ENCODE assay signal across 30 cellular contexts in the genomic region with DNA sequence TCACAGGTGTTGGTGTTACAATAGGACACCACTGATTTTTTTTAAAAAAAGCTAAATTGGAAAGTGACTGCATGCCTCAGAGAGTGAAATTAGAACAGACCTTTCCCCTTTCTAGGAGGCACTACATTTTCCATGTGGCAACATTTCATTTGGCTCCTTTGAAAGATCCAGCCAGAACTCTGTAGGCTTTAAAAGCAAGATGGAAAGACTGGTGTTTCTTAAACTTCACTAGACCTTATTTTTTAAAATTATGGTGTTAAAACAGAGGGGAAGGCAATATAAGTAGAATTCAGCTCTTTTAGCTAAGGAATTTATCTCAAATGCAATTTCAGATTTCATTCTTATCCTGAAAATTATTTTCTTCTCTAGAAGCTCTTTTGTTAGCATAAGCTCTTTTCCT.
DNase-seq lines count a peak whose midpoint lies in the region; ATAC-seq, FAIRE-seq and TF ChIP-seq lines count a peak whose summit lies in the region.
"Had no signal": no experiment of that assay in that cellular context is flagged by ENCODE, and none has a peak within 500 bp of the region (broad histone marks: within the 10 kb centered on the region; RNA-seq: fewer than 3 reads in every experiment).

No MANE protein-coding gene starts in this region.

- H3K4me3 Mint-ChIP-seq in natural killer cell treated with Interleukin-12 subunit alpha and Interleukin-12 subunit beta and Interleukin-15 and Interleukin-18, amount 100 ng/mL, for 72 hours: peak overlapping the region; percentile 31
- H3K4me3 Mint-ChIP-seq: activated T-cell treated with anti-CD3 and anti-CD28 coated beads, Interleukin-2, amount 50 U/mL, for 4 hours; neural crest cell; T-helper 2 cell treated with Interferon-gamma antibody and Interleukin-4, amounts not matched to agents 5 μg/mL and 100 μg/mL, for 36 hours had no signal

- H3K9me3 Mint-ChIP-seq in natural killer cell treated with Interleukin-12 subunit alpha and Interleukin-12 subunit beta and Interleukin-15 and Interleukin-18, amount 100 ng/mL, for 72 hours: no peaks in the 10 kb centered on the region
- H3K9me3 Mint-ChIP-seq: activated T-cell treated with anti-CD3 and anti-CD28 coated beads, Interleukin-2, amount 50 U/mL, for 4 hours; neural crest cell; T-helper 2 cell treated with Interferon-gamma antibody and Interleukin-4, amounts not matched to agents 5 μg/mL and 100 μg/mL, for 36 hours had no signal

- no peaks in the 10 kb centered on the region for H3K27me3 ChIP-seq in HL-60 (ENCODE audit: insufficient read depth, poor library complexity, severe bottlenecking)
- no peaks in the 10 kb centered on the region for H3K27me3 ChIP-seq in ectodermal cell (ENCODE audit: control insufficient read depth, insufficient read depth, low read length, poor library complexity, severe bottlenecking)
- no peaks in the 10 kb centered on the region for H3K27me3 ChIP-seq in suprapubic skin
- H3K27me3 ChIP-seq in upper lobe of left lung: no peaks in the 10 kb centered on the region
- H3K27me3 ChIP-seq: body of pancreas, testis had no signal

- peaks cover 4% of the 10 kb centered on the region for H3K36me3 Mint-ChIP-seq in natural killer cell treated with Interleukin-12 subunit alpha and Interleukin-12 subunit beta and Interleukin-15 and Interleukin-18, amount 100 ng/mL, for 72 hours

- no peak for TF ChIP-seq CTCF in A549 (IDR thresholded peaks at IDR 0.05)
- TF ChIP-seq CTCF in HL-60 (IDR thresholded peaks at IDR 0.05; ENCODE audit: insufficient read depth, low read length): no peak
- TF ChIP-seq CTCF in suprapubic skin (IDR thresholded peaks at IDR 0.05): no peak
- no peak for TF ChIP-seq CTCF in upper lobe of left lung (IDR thresholded peaks at IDR 0.05)

- DNase-seq in A549 (ENCODE audit: low read depth in 1 of 2, low spot score in 1 of 2) (no peak), HL-60 (ENCODE audit: low read depth in 1 of 2, low spot score in 1 of 2) (no peak), suprapubic skin (ENCODE audit: low spot score in 2 of 2) (no peak), upper lobe of left lung (no peak)
- no peak for DNase-seq in natural killer cell treated with Interleukin-12 subunit alpha and Interleukin-12 subunit beta and Interleukin-15 and Interleukin-18, amount 100 ng/mL, for 72 hours (ENCODE audit: low spot score)
- DNase-seq in activated T-cell treated with anti-CD3 and anti-CD28 coated beads, Interleukin-2, amount 50 U/mL, for 48 hours: no peak
- DNase-seq: activated CD4-positive, alpha-beta T cell treated with anti-CD3 and anti-CD28 coated beads for 48 hours; activated naive CD4-positive, alpha-beta T cell; activated T-cell treated with anti-CD3 and anti-CD28 coated beads, Interleukin-2, amount 50 U/mL, for 4 hours; body of pancreas; cerebellar nuclear complex; COR-L47; DMS79 treated with DMSO at 0.1 percent for 48 hours; effector CD4-positive, alpha-beta T cell; kidney; lower lobe of right lung; NCI-H1105; NCI-H187 treated with DMSO at 0.1 percent for 48 hours; NCI-H2171 treated with DMSO at 0.1 percent for 48 hours; NCI-H510A treated with DMSO at 0.1 percent for 48 hours; PC-9; psoas muscle; SHP77; stimulated activated naive CD4-positive, alpha-beta T cell; testis had no signal

- no peak for TF ChIP-seq RAD21 in A549 (conservative IDR thresholded peaks at IDR 0.05 in 1 of 2, IDR thresholded peaks at IDR 0.05 in 1 of 2)

- FAIRE-seq in A549 (lab: Jason Lieb, UNC): no peak

- H3K4me3 ChIP-seq in A549 (no peak overlapping the region), HL-60 (replicated peaks; ENCODE audit: insufficient read depth, low read length) (no peak overlapping the region), ectodermal cell (ENCODE audit: insufficient read depth, low read depth, low read length) (no peak overlapping the region), suprapubic skin (no peak overlapping the region), upper lobe of left lung (no peak overlapping the region)
- H3K4me3 ChIP-seq: body of pancreas, lower lobe of right lung, PC-9, psoas muscle, testis had no signal

- H3K4me2 ChIP-seq in A549: peak overlapping the region; percentile 42
- H3K4me2 ChIP-seq: PC-9 had no signal

- H3K9me3 ChIP-seq in A549 (no peaks in the 10 kb centered on the region), ectodermal cell (ENCODE audit: control insufficient read depth, low read length) (no peaks in the 10 kb centered on the region), suprapubic skin (no peaks in the 10 kb centered on the region), upper lobe of left lung (no peaks in the 10 kb centered on the region)
- H3K9me3 ChIP-seq: body of pancreas, lower lobe of right lung, psoas muscle, testis had no signal

- H3K36me3 ChIP-seq in ectodermal cell (ENCODE audit: control insufficient read depth, insufficient read depth, low read length) (no peaks in the 10 kb centered on the region), suprapubic skin (no peaks in the 10 kb centered on the region), upper lobe of left lung (no peaks in the 10 kb centered on the region)
- H3K36me3 ChIP-seq: lower lobe of right lung had no signal

- TF ChIP-seq EP300 in A549 (IDR thresholded peaks at IDR 0.05): no peak
- no peak for TF ChIP-seq EP300 in suprapubic skin (IDR thresholded peaks at IDR 0.05)
- no peak for TF ChIP-seq EP300 in upper lobe of left lung (IDR thresholded peaks at IDR 0.05)

- H3K4me1 Mint-ChIP-seq in natural killer cell treated with Interleukin-12 subunit alpha and Interleukin-12 subunit beta and Interleukin-15 and Interleukin-18, amount 100 ng/mL, for 72 hours (ENCODE audit: low read depth in 2 of 2): peaks cover 37 to 68% of the 10 kb centered on the region in 2 donors

- ATAC-seq in A549 (no peak), HG03457 (IDR thresholded peaks at IDR 0.05; ENCODE audit: unreplicated experiment) (no peak), upper lobe of left lung (ENCODE audit: low FRiP score in 2 of 2) (no peak)
- no peak for ATAC-seq in natural killer cell treated with Interleukin-12 subunit alpha and Interleukin-12 subunit beta and Interleukin-15 and Interleukin-18, amount 100 ng/mL, for 72 hours
- ATAC-seq: activated T-cell treated with anti-CD3 and anti-CD28 coated beads, Interleukin-2, amount 50 U/mL, for 4 hours; body of pancreas; psoas muscle had no signal

- TF ChIP-seq POLR2A in A549 (IDR thresholded peaks at IDR 0.05; ENCODE audit: low read length) (no peak), suprapubic skin (IDR thresholded peaks at IDR 0.05) (no peak), upper lobe of left lung (IDR thresholded peaks at IDR 0.05) (no peak)

- peaks cover 0 to 4% of the 10 kb centered on the region in 2 donors for H3K27me3 Mint-ChIP-seq in natural killer cell treated with Interleukin-12 subunit alpha and Interleukin-12 subunit beta and Interleukin-15 and Interleukin-18, amount 100 ng/mL, for 72 hours

- CTCF ChIA-PET in A549 (lab: Yijun Ruan, JAX): no interaction called here

- peaks cover 60% of the 10 kb centered on the region for H3K4me1 ChIP-seq in A549
- peaks cover 14% of the 10 kb centered on the region for H3K4me1 ChIP-seq in ectodermal cell (ENCODE audit: control insufficient read depth, insufficient read depth, low read length)
- H3K4me1 ChIP-seq in suprapubic skin: peaks cover 27% of the 10 kb centered on the region
- H3K4me1 ChIP-seq in upper lobe of left lung: peaks cover 9 to 23% (median 21%) of the 10 kb centered on the region in 4 donors

- H3K27ac ChIP-seq in A549 (peak overlapping the region; percentile 69 to 79), HL-60 (replicated peaks) (peak overlapping the region; percentile 6; the same call in 1 of the 2 replicates), ectodermal cell (ENCODE audit: insufficient read depth, low read depth, low read length, poor library complexity, severe bottlenecking) (peak overlapping the region; percentile 50), suprapubic skin (no peak overlapping the region), upper lobe of left lung (no peak overlapping the region)
- H3K27ac ChIP-seq: body of pancreas, lower lobe of right lung, PC-9, psoas muscle, testis, VCaP had no signal

- peak overlapping the region; percentile 56 to 81 for H3K27ac Mint-ChIP-seq in natural killer cell treated with Interleukin-12 subunit alpha and Interleukin-12 subunit beta and Interleukin-15 and Interleukin-18, amount 100 ng/mL, for 72 hours
- H3K27ac Mint-ChIP-seq: T-helper 2 cell treated with Interferon-gamma antibody and Interleukin-4, amounts not matched to agents 5 μg/mL and 100 μg/mL, for 36 hours had no signal

- POLR2A ChIA-PET in A549 (lab: Yijun Ruan, JAX): no interaction called here

TF ChIP-seq in A549, 52 proteins besides CTCF, POLR2A, EP300 and RAD21:
- TF ChIP-seq ZSCAN20 (CRISPR knock-in tag; IDR thresholded peaks at IDR 0.05) (no peak), KDM5A (IDR thresholded peaks at IDR 0.05) (no peak), JUNB (IDR thresholded peaks at IDR 0.05) (no peak), MAZ (IDR thresholded peaks at IDR 0.05; ENCODE audit: borderline replicate concordance, low read depth, low read length) (no peak)

Comparison
In these comparisons a context has a peak if more than half of its experiments do, and no peak if none do; other contexts are left out.
1. H3K27ac ChIP-seq: peak in A549 (2 of 2), HL-60 (single experiment) and ectodermal cell (single experiment); none in suprapubic skin (single experiment) and upper lobe of left lung (0 of 4).